ENCODE assay signal across 8 cellular contexts in genomic region chr10:45464958-45465567, GRCh38.
DNase-seq lines count a peak whose midpoint lies in the region; ATAC-seq lines count a peak whose summit lies in the region.

No MANE protein-coding gene starts in this region.

- intact Hi-C loops in left colon (cut with DNase I, micrococcal nuclease) = no loop called here

- DNase-seq in NCI-H2081 (lab: John Stamatoyannopoulos, UW) (peak; percentile 30 to 36), NCI-H2081 treated with DMSO at 0.1 percent for 48 hours (lab: John Stamatoyannopoulos, UW) (no peak), NCI-H146 (lab: John Stamatoyannopoulos, UW) (peak; percentile 33), caudate nucleus (lab: John Stamatoyannopoulos, UW) (peak in 56 of 61 donors; percentile 10 to 82 (median 56)), left colon (peak; percentile 70 to 81)
- peak; percentile 59 for DNase-seq in activated CD4-positive, alpha-beta T cell treated with anti-CD3 and anti-CD28 coated beads for 1 hour
- DNase-seq in stimulated activated CD4-positive, alpha-beta T cell treated with anti-CD3 and anti-CD28 coated beads, Interleukin-4, amount 100 ng/mL, for 1 hour = peak; percentile 80

- no peak overlapping the region for H3K27ac ChIP-seq in caudate nucleus (ENCODE audit: low read depth, low read length)

- ATAC-seq in HG02588 (IDR thresholded peaks at IDR 0.05; ENCODE audit: unreplicated experiment) (peak; percentile 42), left colon (peak; percentile 96)
